In genomic region chr3:138593488-138594149, GRCh38 we compare ENCODE assay signal across 8 cellular contexts.
DNase-seq lines count a peak whose midpoint lies in the region; TF ChIP-seq lines count a peak whose summit lies in the region.

No MANE protein-coding gene starts in this region.

- H3K36me3 ChIP-seq in mucosa of rectum (ENCODE audit: control insufficient read depth in 2 of 2, insufficient read depth in 2 of 2, low read length in 2 of 2) = no peaks in the 10 kb centered on the region

- POLR2A ChIA-PET in AG04449 (lab: Yijun Ruan, JAX) = interaction anchor here (0.6 to 1.4 kb wide), 7 partner anchors 100 to 780 kb away, joined by 3 to 5 read pairs (median 4); no protein-coding TSS in a partner anchor

- DNase-seq in AG04449 (ENCODE audit: low read depth, low spot score) = no peak
- DNase-seq in choroid plexus epithelial cell (ENCODE audit: low read depth) = no peak
- DNase-seq in DMS79 (lab: John Stamatoyannopoulos, UW) = no peak
- no peak for DNase-seq in GDM1 (lab: John Stamatoyannopoulos, UW)
- DNase-seq in NCI-H226 = no peak
- DNase-seq in DMS 273 (lab: John Stamatoyannopoulos, UW; ENCODE audit: unreplicated experiment) = no peak

- H3K4me1 ChIP-seq in mucosa of rectum (ENCODE audit: control insufficient read depth in 2 of 2, insufficient read depth in 2 of 2, low read length in 2 of 2) = peaks cover 11 to 24% of the 10 kb centered on the region in 2 donors

- H3K4me3 ChIP-seq in AG04449 (ENCODE audit: low read depth, low read length) (peak overlapping the region; percentile 84), choroid plexus epithelial cell (ENCODE audit: low read depth, low read length) (peak overlapping the region; percentile 95), mucosa of rectum (ENCODE audit: low read length in 2 of 2) (peak overlapping the region; percentile 82 to 88)

- peak overlapping the region; percentile 79 to 96 for H3K9ac ChIP-seq in mucosa of rectum (ENCODE audit: low read depth in 1 of 2, low read length in 2 of 2)

- TF ChIP-seq EP300 in Ishikawa (IDR thresholded peaks at IDR 0.05; ENCODE audit: borderline replicate concordance) = no peak

- TF ChIP-seq CTCF in AG04449 (IDR thresholded peaks at IDR 0.05; ENCODE audit: insufficient read depth, low read length, missing control alignments) (no peak), choroid plexus epithelial cell (conservative IDR thresholded peaks at IDR 0.05; ENCODE audit: low read depth, low read length) (no peak)

- TF ChIP-seq RAD21 in Ishikawa (IDR thresholded peaks at IDR 0.05; ENCODE audit: low read depth) = no peak

- H3K27ac ChIP-seq in mucosa of rectum (ENCODE audit: low read depth in 2 of 2, low read length in 2 of 2) = peak overlapping the region; percentile 86 to 93

- no peaks in the 10 kb centered on the region for H3K27me3 ChIP-seq in mucosa of rectum (ENCODE audit: control insufficient read depth in 2 of 2, insufficient read depth in 2 of 2, low read length in 2 of 2)

- CTCF ChIA-PET in AG04449 (lab: Yijun Ruan, JAX) = interaction anchor here (0.9 to 22.9 kb wide), 25 partner anchors 10 to 351 kb away, joined by 3 to 731 read pairs (median 8); partner anchors contain the start of gene FAIM

- no peaks in the 10 kb centered on the region for H3K9me3 ChIP-seq in mucosa of rectum (ENCODE audit: control insufficient read depth in 2 of 2, low read length in 2 of 2)

TF ChIP-seq in Ishikawa, 13 proteins besides CTCF, POLR2A, EP300 and RAD21:
- TF ChIP-seq REST (IDR thresholded peaks at IDR 0.05; ENCODE audit: low read depth) (no peak), TAF1 (IDR thresholded peaks at IDR 0.05; ENCODE audit: low read depth) (no peak), TCF12 (IDR thresholded peaks at IDR 0.05; ENCODE audit: low read depth) (0 out of 2 replicates have a peak, but pooled peaks have one; percentile 13), FOXM1 (IDR thresholded peaks at IDR 0.05; ENCODE audit: borderline replicate concordance, low read depth) (no peak), ZBTB7A (IDR thresholded peaks at IDR 0.05; ENCODE audit: low read depth) (no peak)
